Comparison of ENCODE assay signal across 8 cellular contexts in genomic region chr22:42581194-42581761, GRCh38. TPM values are rescaled to one million over a fixed set of nuclear protein-coding genes. Genes with fewer than 3 reads are reported as not detected.
DNase-seq lines count a peak whose midpoint lies in the region; ATAC-seq and TF ChIP-seq lines count a peak whose summit lies in the region.
"Not testable (repeated sequence)": the region's sequence is repeated elsewhere in the genome, so short reads cannot be mapped to it uniquely, and the experiment has no call there.

No MANE protein-coding gene starts in this region.

- peaks cover 17% of the 10 kb centered on the region; the same call in 1 of the 2 replicates for H3F3A ChIP-seq in GM23248 (ENCODE audit: insufficient read depth)

- H3K27me3 Mint-ChIP-seq in CD4-positive, CD25-positive, alpha-beta regulatory T cell; activated CD4-positive, alpha-beta T cell treated with anti-CD3 and anti-CD28 coated beads, Interleukin-2, amount 10 ng/mL, durations not matched to agents 7 days and 5 days; natural killer cell treated with Interleukin-12 subunit alpha and Interleukin-12 subunit beta and Interleukin-15 and Interleukin-18, amount 100 ng/mL, for 72 hours: not testable (repeated sequence)

- H3K36me3 ChIP-seq in CD4-positive, CD25-positive, alpha-beta regulatory T cell (ENCODE audit: control insufficient read depth, insufficient read depth, low read length), result peaks cover 45% of the 10 kb centered on the region
- not testable (repeated sequence) for H3K36me3 ChIP-seq in GM23248 (ENCODE audit: low read depth); hepatocyte (replicated peaks; ENCODE audit: insufficient read depth, low read depth)
- peaks cover 16% of the 10 kb centered on the region for H3K36me3 ChIP-seq in Karpas-422 (ENCODE audit: insufficient read depth, low read length)
- H3K36me3 ChIP-seq in subcutaneous abdominal adipose tissue (ENCODE audit: control insufficient read depth in 5 of 5, insufficient read depth in 5 of 5, low read length in 5 of 5), result peaks cover 0 to 57% (median 45%) of the 10 kb centered on the region in 5 donors

- H3K4me1 Mint-ChIP-seq in CD4-positive, CD25-positive, alpha-beta regulatory T cell, result peaks cover 8 to 17% (median 12%) of the 10 kb centered on the region in 4 donors
- H3K4me1 Mint-ChIP-seq in activated CD4-positive, alpha-beta T cell treated with anti-CD3 and anti-CD28 coated beads, Interleukin-2, amount 10 ng/mL, durations not matched to agents 7 days and 5 days, result peaks cover 10% of the 10 kb centered on the region
- peaks cover 10 to 14% of the 10 kb centered on the region in 2 donors for H3K4me1 Mint-ChIP-seq in natural killer cell treated with Interleukin-12 subunit alpha and Interleukin-12 subunit beta and Interleukin-15 and Interleukin-18, amount 100 ng/mL, for 72 hours (ENCODE audit: low read depth in 2 of 2)

- CTCF ChIA-PET in activated CD4-positive, alpha-beta T cell treated with anti-CD3 and anti-CD28 coated beads, Interleukin-2, amount 10 ng/mL, durations not matched to agents 7 days and 5 days (lab: Charles Lee), result interaction anchor here (0.6 to 1.1 kb wide), 3 partner anchors 16 to 39 kb away, joined by 3 read pairs; no protein-coding TSS in a partner anchor

- not testable (repeated sequence) for H4K20me1 ChIP-seq in GM23248 (ENCODE audit: insufficient read depth); Karpas-422 (ENCODE audit: insufficient read depth, low read depth, low read length); hepatocyte (ENCODE audit: insufficient read depth, poor library complexity, severe bottlenecking)

- H3K9me2 ChIP-seq in GM23248 (ENCODE audit: insufficient read depth); Karpas-422 (replicated peaks; ENCODE audit: insufficient read depth, low read length); hepatocyte (replicated peaks; ENCODE audit: insufficient read depth): not testable (repeated sequence)

- in situ Hi-C loops in GM23248 (cut with MboI), result not testable (repeated sequence)

- peak overlapping the region; percentile 55 for H3K4me3 ChIP-seq in CD4-positive, CD25-positive, alpha-beta regulatory T cell (ENCODE audit: low read depth, low read length)
- H3K4me3 ChIP-seq in GM23248 (peak overlapping the region; percentile 82), Karpas-422 (ENCODE audit: low read length) (peak overlapping the region; percentile 68), choroid plexus epithelial cell (ENCODE audit: low read depth, low read length) (peak overlapping the region; percentile 76), hepatocyte (peak overlapping the region; percentile 89), subcutaneous abdominal adipose tissue (ENCODE audit: low read depth in 1 of 5, low read length in 5 of 5) (peak overlapping the region; percentile 65 to 78 (median 68))

- H3K27me3 ChIP-seq in CD4-positive, CD25-positive, alpha-beta regulatory T cell (ENCODE audit: control insufficient read depth, insufficient read depth, low read length); GM23248 (replicated peaks; ENCODE audit: insufficient read depth); Karpas-422 (ENCODE audit: low read length); hepatocyte; subcutaneous abdominal adipose tissue (ENCODE audit: control insufficient read depth in 5 of 5, insufficient read depth in 4 of 5, low read length in 5 of 5): not testable (repeated sequence)

- H2AFZ ChIP-seq in GM23248 (peak overlapping the region; percentile 68), hepatocyte (peak overlapping the region; percentile 74)
- H2AFZ ChIP-seq in Karpas-422 (ENCODE audit: low read length), result not testable (repeated sequence)

- H3K79me2 ChIP-seq in GM23248 (ENCODE audit: insufficient read depth) (peaks cover 18% of the 10 kb centered on the region), Karpas-422 (ENCODE audit: low read length) (peaks cover 16% of the 10 kb centered on the region)
- not testable (repeated sequence) for H3K79me2 ChIP-seq in hepatocyte

- peak overlapping the region; percentile 51 for H3K27ac ChIP-seq in CD4-positive, CD25-positive, alpha-beta regulatory T cell (ENCODE audit: insufficient read depth, low read length, poor library complexity, severe bottlenecking)
- H3K27ac ChIP-seq in GM23248; hepatocyte; subcutaneous abdominal adipose tissue (ENCODE audit: low read depth, low read length): not testable (repeated sequence)
- H3K27ac ChIP-seq in Karpas-422 (ENCODE audit: low read length), result 0 out of 2 replicates have a peak overlapping the region, but pooled peaks have one; percentile 6

- not testable (repeated sequence) for DNase-seq in CD4-positive, CD25-positive, alpha-beta regulatory T cell; GM23248; Karpas-422; activated CD4-positive, alpha-beta T cell treated with anti-CD3 and anti-CD28 coated beads, Interleukin-2, amount 10 ng/mL, durations not matched to agents 7 days and 5 days; choroid plexus epithelial cell (ENCODE audit: low read depth); hepatocyte (ENCODE audit: low spot score); natural killer cell treated with Interleukin-12 subunit alpha and Interleukin-12 subunit beta and Interleukin-15 and Interleukin-18, amount 100 ng/mL, for 72 hours (ENCODE audit: low spot score)

- ATAC-seq in CD4-positive, CD25-positive, alpha-beta regulatory T cell (ENCODE audit: low read depth in 2 of 2), result peak in 1 of 2 donors; percentile 10
- ATAC-seq in natural killer cell treated with Interleukin-12 subunit alpha and Interleukin-12 subunit beta and Interleukin-15 and Interleukin-18, amount 100 ng/mL, for 72 hours, result not testable (repeated sequence)

- POLR2A ChIA-PET in activated CD4-positive, alpha-beta T cell treated with anti-CD3 and anti-CD28 coated beads, Interleukin-2, amount 10 ng/mL, durations not matched to agents 7 days and 5 days (lab: Charles Lee), result not testable (repeated sequence)

- not testable (repeated sequence) for TF ChIP-seq CTCF in choroid plexus epithelial cell (conservative IDR thresholded peaks at IDR 0.05; ENCODE audit: low read depth, low read length); hepatocyte (IDR thresholded peaks at IDR 0.05; ENCODE audit: poor library complexity)

- peaks cover 11% of the 10 kb centered on the region for H3K4me1 ChIP-seq in CD4-positive, CD25-positive, alpha-beta regulatory T cell (ENCODE audit: control insufficient read depth, insufficient read depth, low read length, poor library complexity, severe bottlenecking)
- not testable (repeated sequence) for H3K4me1 ChIP-seq in GM23248 (ENCODE audit: insufficient read depth); hepatocyte (ENCODE audit: insufficient read depth)
- H3K4me1 ChIP-seq in Karpas-422 (ENCODE audit: low read length) (peaks cover 16% of the 10 kb centered on the region), subcutaneous abdominal adipose tissue (ENCODE audit: control insufficient read depth in 5 of 5, insufficient read depth in 5 of 5, low read length in 5 of 5) (peaks cover 0 to 15% (median 11%) of the 10 kb centered on the region in 5 donors)

- peak overlapping the region; percentile 86 for H3K9ac ChIP-seq in GM23248
- H3K9ac ChIP-seq in Karpas-422 (ENCODE audit: low read length), result peak overlapping the region; percentile 87
- peak overlapping the region in 4 of 5 donors; percentile 56 to 79 (median 78) for H3K9ac ChIP-seq in subcutaneous abdominal adipose tissue (ENCODE audit: low read length in 5 of 5)

- not testable (repeated sequence) for H3K36me3 Mint-ChIP-seq in CD4-positive, CD25-positive, alpha-beta regulatory T cell; natural killer cell treated with Interleukin-12 subunit alpha and Interleukin-12 subunit beta and Interleukin-15 and Interleukin-18, amount 100 ng/mL, for 72 hours
- peaks cover 33% of the 10 kb centered on the region for H3K36me3 Mint-ChIP-seq in activated CD4-positive, alpha-beta T cell treated with anti-CD3 and anti-CD28 coated beads, Interleukin-2, amount 10 ng/mL, durations not matched to agents 7 days and 5 days (ENCODE audit: low read depth)

- H3K9me3 ChIP-seq in CD4-positive, CD25-positive, alpha-beta regulatory T cell (ENCODE audit: control insufficient read depth in 2 of 2, low read length in 2 of 2); GM23248 (ENCODE audit: low read depth); Karpas-422 (ENCODE audit: low read length); hepatocyte (ENCODE audit: low read depth); subcutaneous abdominal adipose tissue (ENCODE audit: control insufficient read depth in 5 of 5, low read length in 5 of 5): not testable (repeated sequence)

- H3K9me3 Mint-ChIP-seq in CD4-positive, CD25-positive, alpha-beta regulatory T cell; activated CD4-positive, alpha-beta T cell treated with anti-CD3 and anti-CD28 coated beads, Interleukin-2, amount 10 ng/mL, durations not matched to agents 7 days and 5 days; natural killer cell treated with Interleukin-12 subunit alpha and Interleukin-12 subunit beta and Interleukin-15 and Interleukin-18, amount 100 ng/mL, for 72 hours: not testable (repeated sequence)

- H3K27ac Mint-ChIP-seq in CD4-positive, CD25-positive, alpha-beta regulatory T cell, result peak overlapping the region; percentile 89 to 96 (median 93)
- peak overlapping the region; percentile 96 for H3K27ac Mint-ChIP-seq in activated CD4-positive, alpha-beta T cell treated with anti-CD3 and anti-CD28 coated beads, Interleukin-2, amount 10 ng/mL, durations not matched to agents 7 days and 5 days
- peak overlapping the region; percentile 83 to 92 for H3K27ac Mint-ChIP-seq in natural killer cell treated with Interleukin-12 subunit alpha and Interleukin-12 subunit beta and Interleukin-15 and Interleukin-18, amount 100 ng/mL, for 72 hours

- H3K4me2 ChIP-seq in GM23248 (ENCODE audit: unreplicated experiment) (peak overlapping the region; percentile 72), Karpas-422 (ENCODE audit: low read depth, low read length, poor library complexity, severe bottlenecking) (peak overlapping the region; percentile 72), hepatocyte (peak overlapping the region; percentile 83)

- peak overlapping the region; percentile 95 to 98 (median 96) for H3K4me3 Mint-ChIP-seq in CD4-positive, CD25-positive, alpha-beta regulatory T cell
- peak overlapping the region; percentile 98 for H3K4me3 Mint-ChIP-seq in activated CD4-positive, alpha-beta T cell treated with anti-CD3 and anti-CD28 coated beads, Interleukin-2, amount 10 ng/mL, durations not matched to agents 7 days and 5 days
- peak overlapping the region; percentile 98 for H3K4me3 Mint-ChIP-seq in natural killer cell treated with Interleukin-12 subunit alpha and Interleukin-12 subunit beta and Interleukin-15 and Interleukin-18, amount 100 ng/mL, for 72 hours

- WGBS in GM23248 (ENCODE audit: low coverage in 1 of 2, low lambda C conversion rate in 2 of 2, missing lambda C conversion rate in 2 of 2), 2 experiments, result 2% methylated on average over 11 to 13 of the region's 22 CpGs
- 4% methylated on average over 9 of the region's 22 CpGs for WGBS in hepatocyte (ENCODE audit: low lambda C conversion rate, missing lambda C conversion rate)

RNA-seq across cellular contexts. Expression of gene SERHL2, which starts 27.5 kb away (rescaled TPM):
- total RNA-seq in CD4-positive, CD25-positive, alpha-beta regulatory T cell, result not detected
- under 1 TPM in 3 of 4 donors, not detected in 1; 0.41 to 0.76 (median 0.50) TPM for polyA plus RNA-seq in CD4-positive, CD25-positive, alpha-beta regulatory T cell
- 2.8 and 4.8 TPM in 2 replicates for total RNA-seq in GM23248 (2014; rRNA removed; shearing (Covaris generic))
- polyA plus RNA-seq in GM23248 (2016; fragmentation: Nextera tagmentation; extraction: Ambion mirVana), result 5.0 and 5.1 TPM in 2 replicates
- total RNA-seq in Karpas-422 (2014; rRNA removed; shearing (Covaris generic); ENCODE audit: low replicate concordance), result 3.2 and 3.7 TPM in 2 replicates
- total RNA-seq in activated CD4-positive, alpha-beta T cell treated with anti-CD3 and anti-CD28 coated beads, Interleukin-2, amount 10 ng/mL, durations not matched to agents 7 days and 5 days, result under 1 TPM; 0.83 to 0.97 TPM
- total RNA-seq in hepatocyte, result 1.3 and 4.1 TPM in 2 replicates
- 2.7 and 3.3 TPM in 2 replicates for polyA plus RNA-seq in hepatocyte
- not detected for total RNA-seq in natural killer cell treated with Interleukin-12 subunit alpha and Interleukin-12 subunit beta and Interleukin-15 and Interleukin-18, amount 100 ng/mL, for 72 hours

RNA-seq across cellular contexts. Expression of gene POLDIP3, which starts 33.4 kb away (rescaled TPM):
- 81.0 TPM for total RNA-seq in CD4-positive, CD25-positive, alpha-beta regulatory T cell
- 10 to 100 TPM; 63.7 to 79.7 (median 70.7) TPM for polyA plus RNA-seq in CD4-positive, CD25-positive, alpha-beta regulatory T cell
- total RNA-seq in GM23248 (2014; rRNA removed; shearing (Covaris generic)), result 32.8 and 35.5 TPM in 2 replicates
- polyA plus RNA-seq in GM23248 (2016; fragmentation: Nextera tagmentation; extraction: Ambion mirVana), result 45.9 and 46.3 TPM in 2 replicates
- total RNA-seq in Karpas-422 (2014; rRNA removed; shearing (Covaris generic); ENCODE audit: low replicate concordance), result 28.7 and 39.2 TPM in 2 replicates
- 10 to 100 TPM; 83.4 to 97.7 TPM for total RNA-seq in activated CD4-positive, alpha-beta T cell treated with anti-CD3 and anti-CD28 coated beads, Interleukin-2, amount 10 ng/mL, durations not matched to agents 7 days and 5 days
- 31.4 and 39.2 TPM in 2 replicates for total RNA-seq in hepatocyte
- polyA plus RNA-seq in hepatocyte, result 39.4 and 40.3 TPM in 2 replicates
- total RNA-seq in natural killer cell treated with Interleukin-12 subunit alpha and Interleukin-12 subunit beta and Interleukin-15 and Interleukin-18, amount 100 ng/mL, for 72 hours, result 10 to 100 TPM; 61.6 to 78.9 TPM

RNA-seq across cellular contexts. Expression of gene ATP5MGL, which starts 59.1 kb away (rescaled TPM):
- 4.6 TPM for total RNA-seq in CD4-positive, CD25-positive, alpha-beta regulatory T cell
- 1 to 10 TPM in 1 of 4 donors, under 1 TPM in 3; 0.67 to 1.3 (median 0.97) TPM for polyA plus RNA-seq in CD4-positive, CD25-positive, alpha-beta regulatory T cell
- total RNA-seq in GM23248 (2014; rRNA removed; shearing (Covaris generic)), result not detected in 2 replicates
- polyA plus RNA-seq in GM23248 (2016; fragmentation: Nextera tagmentation; extraction: Ambion mirVana) (0.62 TPM in 1 of 2 replicates, not detected in the other), hepatocyte (0.60 TPM in 1 of 2 replicates, not detected in the other)
- not detected in 2 replicates for total RNA-seq in Karpas-422 (2014; rRNA removed; shearing (Covaris generic); ENCODE audit: low replicate concordance)
- total RNA-seq in activated CD4-positive, alpha-beta T cell treated with anti-CD3 and anti-CD28 coated beads, Interleukin-2, amount 10 ng/mL, durations not matched to agents 7 days and 5 days, result under 1 TPM; 0.45 to 0.71 TPM
- 0.33 TPM in 1 of 2 replicates, not detected in the other for total RNA-seq in hepatocyte
- total RNA-seq in natural killer cell treated with Interleukin-12 subunit alpha and Interleukin-12 subunit beta and Interleukin-15 and Interleukin-18, amount 100 ng/mL, for 72 hours, result 1 to 10 TPM in 1 of 2 donors, under 1 TPM in 1; 0.62 to 1.1 TPM
